In the genomic region with DNA sequence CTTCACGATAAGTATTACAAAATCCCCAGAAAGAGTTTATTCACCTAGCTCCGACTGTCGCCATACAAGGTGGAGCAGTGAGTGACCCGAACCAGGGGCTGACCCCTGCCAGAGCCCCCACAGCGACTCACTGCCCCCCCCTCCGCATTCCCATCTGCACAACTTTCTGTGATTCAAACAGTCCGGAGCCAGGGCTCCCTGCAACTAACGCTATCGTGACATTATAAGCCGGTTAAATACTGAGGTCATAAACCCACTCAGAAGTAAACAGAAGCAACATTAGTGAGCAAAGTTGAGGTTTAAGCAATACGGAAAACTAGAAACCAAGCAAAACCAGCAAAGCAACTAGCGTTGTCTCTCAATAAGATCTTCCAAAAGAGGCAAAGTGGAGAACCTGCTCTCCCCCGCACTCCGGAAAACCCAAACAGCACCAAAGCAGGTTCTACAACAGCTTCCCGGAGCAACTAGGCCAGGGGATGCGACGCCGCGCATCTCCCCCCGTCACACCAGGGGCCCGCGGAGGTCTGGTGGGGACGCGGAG, we compare ENCODE assay signal across 8 cellular contexts. TPM values are rescaled to one million over a fixed set of nuclear protein-coding genes. Genes with fewer than 3 reads are reported as not detected.
DNase-seq lines count a peak whose midpoint lies in the region; ATAC-seq and TF ChIP-seq lines count a peak whose summit lies in the region.

No MANE protein-coding gene starts in this region.

- no peak for TF ChIP-seq CTCF in heart left ventricle (IDR thresholded peaks at IDR 0.05)

- peaks cover 28 to 51% (median 34%) of the 10 kb centered on the region in 4 donors for H3K4me1 Mint-ChIP-seq in CD4-positive, CD25-positive, alpha-beta regulatory T cell
- peaks cover 41% of the 10 kb centered on the region for H3K4me1 Mint-ChIP-seq in activated T-cell treated with anti-CD3 and anti-CD28 coated beads, Interleukin-2, amount 50 U/mL, for 24 hours (ENCODE audit: low read depth)

- peak in 1 of 2 donors; percentile 1 for ATAC-seq in CD4-positive, CD25-positive, alpha-beta regulatory T cell (ENCODE audit: low read depth in 2 of 2)
- ATAC-seq in HG03469 (IDR thresholded peaks at IDR 0.05; ENCODE audit: unreplicated experiment) (peak; percentile 21), heart left ventricle (peak in 1 of 4 donors; percentile 7)

- no peaks in the 10 kb centered on the region for H3K27me3 Mint-ChIP-seq in CD4-positive, CD25-positive, alpha-beta regulatory T cell
- no peaks in the 10 kb centered on the region for H3K27me3 Mint-ChIP-seq in activated T-cell treated with anti-CD3 and anti-CD28 coated beads, Interleukin-2, amount 50 U/mL, for 24 hours

- H3K4me3 Mint-ChIP-seq in CD4-positive, CD25-positive, alpha-beta regulatory T cell = peak overlapping the region; percentile 91 to 95 (median 94)
- peak overlapping the region; percentile 96 for H3K4me3 Mint-ChIP-seq in activated T-cell treated with anti-CD3 and anti-CD28 coated beads, Interleukin-2, amount 50 U/mL, for 24 hours

- no peaks in the 10 kb centered on the region for H3K36me3 ChIP-seq in CD4-positive, CD25-positive, alpha-beta regulatory T cell (ENCODE audit: control insufficient read depth, insufficient read depth, low read length)
- no peaks in the 10 kb centered on the region for H3K36me3 ChIP-seq in heart left ventricle

- H3K4me3 ChIP-seq in CD4-positive, CD25-positive, alpha-beta regulatory T cell (ENCODE audit: low read depth, low read length) = peak overlapping the region; percentile 91
- H3K4me3 ChIP-seq in heart left ventricle = peak overlapping the region; percentile 69 to 100 (median 95)

- H3K27ac Mint-ChIP-seq in CD4-positive, CD25-positive, alpha-beta regulatory T cell = peak overlapping the region; percentile 65 to 96 (median 93)
- peak overlapping the region; percentile 92 for H3K27ac Mint-ChIP-seq in activated T-cell treated with anti-CD3 and anti-CD28 coated beads, Interleukin-2, amount 50 U/mL, for 24 hours

- no peaks in the 10 kb centered on the region for H3K27me3 ChIP-seq in CD4-positive, CD25-positive, alpha-beta regulatory T cell (ENCODE audit: control insufficient read depth, insufficient read depth, low read length)
- no peaks in the 10 kb centered on the region for H3K27me3 ChIP-seq in heart left ventricle

- peak overlapping the region; percentile 77 for H3K27ac ChIP-seq in CD4-positive, CD25-positive, alpha-beta regulatory T cell (ENCODE audit: insufficient read depth, low read length, poor library complexity, severe bottlenecking)
- H3K27ac ChIP-seq in heart left ventricle = peak overlapping the region; percentile 35 to 93 (median 85)

- TF ChIP-seq POLR2A in heart left ventricle (IDR thresholded peaks at IDR 0.05) = no peak

- H3K9me3 ChIP-seq in CD4-positive, CD25-positive, alpha-beta regulatory T cell (ENCODE audit: control insufficient read depth in 2 of 2, low read length in 2 of 2) = no peaks in the 10 kb centered on the region
- no peaks in the 10 kb centered on the region for H3K9me3 ChIP-seq in heart left ventricle

- H3K4me1 ChIP-seq in CD4-positive, CD25-positive, alpha-beta regulatory T cell (ENCODE audit: control insufficient read depth, insufficient read depth, low read length, poor library complexity, severe bottlenecking) = peaks cover 32% of the 10 kb centered on the region
- peaks cover 0 to 30% (median 16%) of the 10 kb centered on the region in 12 donors for H3K4me1 ChIP-seq in heart left ventricle

- no peaks in the 10 kb centered on the region for H3K36me3 Mint-ChIP-seq in CD4-positive, CD25-positive, alpha-beta regulatory T cell
- peaks cover 15% of the 10 kb centered on the region for H3K36me3 Mint-ChIP-seq in activated T-cell treated with anti-CD3 and anti-CD28 coated beads, Interleukin-2, amount 50 U/mL, for 24 hours (ENCODE audit: low read depth)

- peak in 1 of 3 donors; percentile 44 for DNase-seq in CD4-positive, CD25-positive, alpha-beta regulatory T cell
- DNase-seq in activated T-cell treated with anti-CD3 and anti-CD28 coated beads, Interleukin-2, amount 50 U/mL, for 24 hours = no peak
- no peak for DNase-seq in heart left ventricle
- peak; percentile 20 for DNase-seq in putamen (ENCODE audit: low spot score)
- no peak for DNase-seq in NCI-H2107 treated with DMSO at 0.1 percent for 48 hours (lab: John Stamatoyannopoulos, UW; ENCODE audit: unreplicated experiment)
- no peak for DNase-seq in SKM-1 treated with dmso at 0.1 percent for 144 hours (lab: John Stamatoyannopoulos, UW; ENCODE audit: unreplicated experiment)
- DNase-seq in activated gamma-delta T cell (lab: John Stamatoyannopoulos, UW) = no peak

- H3K9me3 Mint-ChIP-seq in CD4-positive, CD25-positive, alpha-beta regulatory T cell = no peaks in the 10 kb centered on the region
- no peaks in the 10 kb centered on the region for H3K9me3 Mint-ChIP-seq in activated T-cell treated with anti-CD3 and anti-CD28 coated beads, Interleukin-2, amount 50 U/mL, for 24 hours

- intact Hi-C loops in heart left ventricle (cut with DNase I) = loop anchor here in 4 of 10 donors (1.0 to 5.0 kb wide), 3 partner anchors 53 to 93 kb away; partner anchors contain the start of gene PTPN23 (in 1 of the 4)

- 1 to 2% (median 2%) methylated on average over 16 to 24 of the region's 24 CpGs for WGBS in heart left ventricle, 4 donors

RNA-seq across cellular contexts. Expression of gene SCAP, which starts 0.6 kb away (rescaled TPM):
- total RNA-seq in CD4-positive, CD25-positive, alpha-beta regulatory T cell = 92.4 TPM
- 10 to 100 TPM; 43.2 to 47.9 (median 45.8) TPM for polyA plus RNA-seq in CD4-positive, CD25-positive, alpha-beta regulatory T cell
- total RNA-seq in heart left ventricle = 10 to 100 TPM; 37.2 to 71.6 (median 41.8) TPM
- 10 to 100 TPM; 36.8 to 55.5 TPM for polyA plus RNA-seq in heart left ventricle

RNA-seq across cellular contexts. Expression of gene ELP6, which starts 38.4 kb away (rescaled TPM):
- 18.4 TPM for total RNA-seq in CD4-positive, CD25-positive, alpha-beta regulatory T cell
- 10 to 100 TPM; 33.2 to 54.1 (median 45.2) TPM for polyA plus RNA-seq in CD4-positive, CD25-positive, alpha-beta regulatory T cell
- 10 to 100 TPM; 14.9 to 22.1 (median 19.7) TPM for total RNA-seq in heart left ventricle
- polyA plus RNA-seq in heart left ventricle = 10 to 100 TPM; 26.6 to 33.5 TPM
